In genomic region chr6:32132110-32132509, GRCh38 we compare ENCODE assay signal across 1 cellular context.
TF ChIP-seq lines count a peak whose summit lies in the region.

No MANE protein-coding gene starts in this region.

TF ChIP-seq in H1, 55 proteins besides CTCF, POLR2A, EP300 and RAD21:
- no peak for TF ChIP-seq RXRA (IDR thresholded peaks at IDR 0.05; ENCODE audit: insufficient read depth, low read depth, low read length)
- TF ChIP-seq GTF2F1 (IDR thresholded peaks at IDR 0.05; ENCODE audit: borderline replicate concordance, low read depth, low read length): no peak
- no peak for TF ChIP-seq KDM4A (IDR thresholded peaks at IDR 0.05; ENCODE audit: low read depth, low read length, severe bottlenecking)
- no peak for TF ChIP-seq KDM5A (IDR thresholded peaks at IDR 0.05; ENCODE audit: low read length)
